Comparison of ENCODE assay signal across 1 cellular context in the genomic region with DNA sequence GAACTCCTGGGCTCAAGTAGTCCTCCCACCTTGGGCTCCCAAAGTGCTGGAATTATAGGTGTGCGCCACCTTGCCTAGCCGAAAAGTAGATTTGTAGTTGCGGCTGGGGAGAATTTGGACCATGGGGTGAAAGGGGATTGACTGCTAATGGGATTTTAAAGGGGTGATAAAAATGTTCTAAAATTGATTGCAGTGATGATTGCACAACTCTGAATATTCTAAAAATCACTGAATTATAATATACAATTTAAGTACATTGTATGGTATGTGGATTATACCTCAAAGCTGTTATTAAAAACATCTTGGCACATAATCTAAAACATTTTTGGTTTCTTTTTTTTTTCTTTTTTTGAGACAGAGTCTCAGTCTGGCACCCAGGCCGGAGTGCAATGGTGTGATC.
TF ChIP-seq lines count a peak whose summit lies in the region.

No MANE protein-coding gene starts in this region.

TF ChIP-seq in K562, 482 proteins besides CTCF, POLR2A, EP300 and RAD21:
- TF ChIP-seq, protein P1, sequence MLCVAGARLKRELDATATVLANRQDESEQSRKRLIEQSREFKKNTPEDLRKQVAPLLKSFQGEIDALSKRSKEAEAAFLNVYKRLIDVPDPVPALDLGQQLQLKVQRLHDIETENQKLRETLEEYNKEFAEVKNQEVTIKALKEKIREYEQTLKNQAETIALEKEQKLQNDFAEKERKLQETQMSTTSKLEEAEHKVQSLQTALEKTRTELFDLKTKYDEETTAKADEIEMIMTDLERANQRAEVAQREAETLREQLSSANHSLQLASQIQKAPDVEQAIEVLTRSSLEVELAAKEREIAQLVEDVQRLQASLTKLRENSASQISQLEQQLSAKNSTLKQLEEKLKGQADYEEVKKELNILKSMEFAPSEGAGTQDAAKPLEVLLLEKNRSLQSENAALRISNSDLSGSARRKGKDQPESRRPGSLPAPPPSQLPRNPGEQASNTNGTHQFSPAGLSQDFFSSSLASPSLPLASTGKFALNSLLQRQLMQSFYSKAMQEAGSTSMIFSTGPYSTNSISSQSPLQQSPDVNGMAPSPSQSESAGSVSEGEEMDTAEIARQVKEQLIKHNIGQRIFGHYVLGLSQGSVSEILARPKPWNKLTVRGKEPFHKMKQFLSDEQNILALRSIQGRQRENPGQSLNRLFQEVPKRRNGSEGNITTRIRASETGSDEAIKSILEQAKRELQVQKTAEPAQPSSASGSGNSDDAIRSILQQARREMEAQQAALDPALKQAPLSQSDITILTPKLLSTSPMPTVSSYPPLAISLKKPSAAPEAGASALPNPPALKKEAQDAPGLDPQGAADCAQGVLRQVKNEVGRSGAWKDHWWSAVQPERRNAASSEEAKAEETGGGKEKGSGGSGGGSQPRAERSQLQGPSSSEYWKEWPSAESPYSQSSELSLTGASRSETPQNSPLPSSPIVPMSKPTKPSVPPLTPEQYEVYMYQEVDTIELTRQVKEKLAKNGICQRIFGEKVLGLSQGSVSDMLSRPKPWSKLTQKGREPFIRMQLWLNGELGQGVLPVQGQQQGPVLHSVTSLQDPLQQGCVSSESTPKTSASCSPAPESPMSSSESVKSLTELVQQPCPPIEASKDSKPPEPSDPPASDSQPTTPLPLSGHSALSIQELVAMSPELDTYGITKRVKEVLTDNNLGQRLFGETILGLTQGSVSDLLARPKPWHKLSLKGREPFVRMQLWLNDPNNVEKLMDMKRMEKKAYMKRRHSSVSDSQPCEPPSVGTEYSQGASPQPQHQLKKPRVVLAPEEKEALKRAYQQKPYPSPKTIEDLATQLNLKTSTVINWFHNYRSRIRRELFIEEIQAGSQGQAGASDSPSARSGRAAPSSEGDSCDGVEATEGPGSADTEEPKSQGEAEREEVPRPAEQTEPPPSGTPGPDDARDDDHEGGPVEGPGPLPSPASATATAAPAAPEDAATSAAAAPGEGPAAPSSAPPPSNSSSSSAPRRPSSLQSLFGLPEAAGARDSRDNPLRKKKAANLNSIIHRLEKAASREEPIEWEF (CRISPR knock-in tag; IDR thresholded peaks at IDR 0.05) = no peak
- TF ChIP-seq, protein P2, sequence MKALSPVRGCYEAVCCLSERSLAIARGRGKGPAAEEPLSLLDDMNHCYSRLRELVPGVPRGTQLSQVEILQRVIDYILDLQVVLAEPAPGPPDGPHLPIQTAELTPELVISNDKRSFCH (CRISPR knock-in tag; IDR thresholded peaks at IDR 0.05) = no peak
- TF ChIP-seq, protein P2 (tag; IDR thresholded peaks at IDR 0.05) = no peak
- TF ChIP-seq MCM7 (IDR thresholded peaks at IDR 0.05) (no peak), CEBPG (CRISPR knock-in tag; IDR thresholded peaks at IDR 0.05) (no peak), CEBPG (tag; conservative IDR thresholded peaks at IDR 0.05 in 1 of 2, IDR thresholded peaks at IDR 0.05 in 1 of 2) (peak; percentile 30 to 69; a peak in 3 of 4 replicates), ZNF3 (CRISPR knock-in tag; IDR thresholded peaks at IDR 0.05) (no peak), HDAC2 (IDR thresholded peaks at IDR 0.05) (no peak), HNRNPUL1 (IDR thresholded peaks at IDR 0.05; ENCODE audit: low read length) (no peak), RBM15 (IDR thresholded peaks at IDR 0.05; ENCODE audit: insufficient read depth, low read length) (no peak), RBM17 (IDR thresholded peaks at IDR 0.05; ENCODE audit: borderline replicate concordance, low read depth, low read length) (no peak), ZNF354B (CRISPR knock-in tag; IDR thresholded peaks at IDR 0.05) (no peak), TCFL5 (CRISPR knock-in tag; conservative IDR thresholded peaks at IDR 0.05) (no peak), CEBPB (tag; IDR thresholded peaks at IDR 0.05) (peak; percentile 77), CHD4 (IDR thresholded peaks at IDR 0.05; ENCODE audit: insufficient read depth, insufficient replicate concordance, low read depth, low read length, poor library complexity, severe bottlenecking) (no peak)
- TF ChIP-seq, protein P3, sequence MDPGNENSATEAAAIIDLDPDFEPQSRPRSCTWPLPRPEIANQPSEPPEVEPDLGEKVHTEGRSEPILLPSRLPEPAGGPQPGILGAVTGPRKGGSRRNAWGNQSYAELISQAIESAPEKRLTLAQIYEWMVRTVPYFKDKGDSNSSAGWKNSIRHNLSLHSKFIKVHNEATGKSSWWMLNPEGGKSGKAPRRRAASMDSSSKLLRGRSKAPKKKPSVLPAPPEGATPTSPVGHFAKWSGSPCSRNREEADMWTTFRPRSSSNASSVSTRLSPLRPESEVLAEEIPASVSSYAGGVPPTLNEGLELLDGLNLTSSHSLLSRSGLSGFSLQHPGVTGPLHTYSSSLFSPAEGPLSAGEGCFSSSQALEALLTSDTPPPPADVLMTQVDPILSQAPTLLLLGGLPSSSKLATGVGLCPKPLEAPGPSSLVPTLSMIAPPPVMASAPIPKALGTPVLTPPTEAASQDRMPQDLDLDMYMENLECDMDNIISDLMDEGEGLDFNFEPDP (CRISPR knock-in tag; IDR thresholded peaks at IDR 0.05) = no peak
- TF ChIP-seq, protein P4, sequence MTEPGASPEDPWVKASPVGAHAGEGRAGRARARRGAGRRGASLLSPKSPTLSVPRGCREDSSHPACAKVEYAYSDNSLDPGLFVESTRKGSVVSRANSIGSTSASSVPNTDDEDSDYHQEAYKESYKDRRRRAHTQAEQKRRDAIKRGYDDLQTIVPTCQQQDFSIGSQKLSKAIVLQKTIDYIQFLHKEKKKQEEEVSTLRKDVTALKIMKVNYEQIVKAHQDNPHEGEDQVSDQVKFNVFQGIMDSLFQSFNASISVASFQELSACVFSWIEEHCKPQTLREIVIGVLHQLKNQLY (CRISPR knock-in tag; conservative IDR thresholded peaks at IDR 0.05) = no peak
- TF ChIP-seq, protein P5, sequence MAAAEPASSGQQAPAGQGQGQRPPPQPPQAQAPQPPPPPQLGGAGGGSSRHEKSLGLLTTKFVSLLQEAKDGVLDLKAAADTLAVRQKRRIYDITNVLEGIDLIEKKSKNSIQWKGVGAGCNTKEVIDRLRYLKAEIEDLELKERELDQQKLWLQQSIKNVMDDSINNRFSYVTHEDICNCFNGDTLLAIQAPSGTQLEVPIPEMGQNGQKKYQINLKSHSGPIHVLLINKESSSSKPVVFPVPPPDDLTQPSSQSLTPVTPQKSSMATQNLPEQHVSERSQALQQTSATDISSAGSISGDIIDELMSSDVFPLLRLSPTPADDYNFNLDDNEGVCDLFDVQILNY (CRISPR knock-in tag; IDR thresholded peaks at IDR 0.05) = no peak
- TF ChIP-seq, protein P6, sequence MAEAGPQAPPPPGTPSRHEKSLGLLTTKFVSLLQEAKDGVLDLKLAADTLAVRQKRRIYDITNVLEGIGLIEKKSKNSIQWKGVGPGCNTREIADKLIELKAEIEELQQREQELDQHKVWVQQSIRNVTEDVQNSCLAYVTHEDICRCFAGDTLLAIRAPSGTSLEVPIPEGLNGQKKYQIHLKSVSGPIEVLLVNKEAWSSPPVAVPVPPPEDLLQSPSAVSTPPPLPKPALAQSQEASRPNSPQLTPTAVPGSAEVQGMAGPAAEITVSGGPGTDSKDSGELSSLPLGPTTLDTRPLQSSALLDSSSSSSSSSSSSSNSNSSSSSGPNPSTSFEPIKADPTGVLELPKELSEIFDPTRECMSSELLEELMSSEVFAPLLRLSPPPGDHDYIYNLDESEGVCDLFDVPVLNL (CRISPR knock-in tag; IDR thresholded peaks at IDR 0.05; ENCODE audit: low read depth) = no peak
